ENCODE assay signal across 1 cellular context in the genomic region with DNA sequence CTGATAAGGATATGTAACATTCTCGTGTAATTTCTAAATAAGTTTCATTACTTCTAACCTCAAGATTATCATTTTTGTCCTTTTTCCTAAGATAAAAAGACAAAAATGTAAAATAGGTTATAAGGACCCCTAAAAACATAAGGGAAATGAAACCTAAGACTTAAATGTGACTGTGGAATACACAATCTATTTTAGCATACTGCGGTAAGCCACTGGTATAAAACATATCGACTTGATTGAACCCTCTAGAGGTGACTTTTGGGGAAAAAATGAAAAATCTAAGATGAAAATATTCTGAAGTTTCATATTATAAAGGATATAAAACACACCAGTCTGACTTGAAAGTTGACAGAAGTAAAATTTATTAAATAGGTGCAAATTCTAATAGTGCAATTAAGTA.
TF ChIP-seq lines count a peak whose summit lies in the region.

No MANE protein-coding gene starts in this region.

TF ChIP-seq in HCT116, 20 proteins besides CTCF, POLR2A, EP300 and RAD21 (continued from another document):
- TF ChIP-seq, protein P1, sequence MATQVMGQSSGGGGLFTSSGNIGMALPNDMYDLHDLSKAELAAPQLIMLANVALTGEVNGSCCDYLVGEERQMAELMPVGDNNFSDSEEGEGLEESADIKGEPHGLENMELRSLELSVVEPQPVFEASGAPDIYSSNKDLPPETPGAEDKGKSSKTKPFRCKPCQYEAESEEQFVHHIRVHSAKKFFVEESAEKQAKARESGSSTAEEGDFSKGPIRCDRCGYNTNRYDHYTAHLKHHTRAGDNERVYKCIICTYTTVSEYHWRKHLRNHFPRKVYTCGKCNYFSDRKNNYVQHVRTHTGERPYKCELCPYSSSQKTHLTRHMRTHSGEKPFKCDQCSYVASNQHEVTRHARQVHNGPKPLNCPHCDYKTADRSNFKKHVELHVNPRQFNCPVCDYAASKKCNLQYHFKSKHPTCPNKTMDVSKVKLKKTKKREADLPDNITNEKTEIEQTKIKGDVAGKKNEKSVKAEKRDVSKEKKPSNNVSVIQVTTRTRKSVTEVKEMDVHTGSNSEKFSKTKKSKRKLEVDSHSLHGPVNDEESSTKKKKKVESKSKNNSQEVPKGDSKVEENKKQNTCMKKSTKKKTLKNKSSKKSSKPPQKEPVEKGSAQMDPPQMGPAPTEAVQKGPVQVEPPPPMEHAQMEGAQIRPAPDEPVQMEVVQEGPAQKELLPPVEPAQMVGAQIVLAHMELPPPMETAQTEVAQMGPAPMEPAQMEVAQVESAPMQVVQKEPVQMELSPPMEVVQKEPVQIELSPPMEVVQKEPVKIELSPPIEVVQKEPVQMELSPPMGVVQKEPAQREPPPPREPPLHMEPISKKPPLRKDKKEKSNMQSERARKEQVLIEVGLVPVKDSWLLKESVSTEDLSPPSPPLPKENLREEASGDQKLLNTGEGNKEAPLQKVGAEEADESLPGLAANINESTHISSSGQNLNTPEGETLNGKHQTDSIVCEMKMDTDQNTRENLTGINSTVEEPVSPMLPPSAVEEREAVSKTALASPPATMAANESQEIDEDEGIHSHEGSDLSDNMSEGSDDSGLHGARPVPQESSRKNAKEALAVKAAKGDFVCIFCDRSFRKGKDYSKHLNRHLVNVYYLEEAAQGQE (IDR thresholded peaks at IDR 0.05; ENCODE audit: low read depth), result no peak
- TF ChIP-seq YY1 (IDR thresholded peaks at IDR 0.05; ENCODE audit: extremely low read depth, insufficient replicate concordance, low read depth, low read length), result no peak
- TF ChIP-seq, protein P2, sequence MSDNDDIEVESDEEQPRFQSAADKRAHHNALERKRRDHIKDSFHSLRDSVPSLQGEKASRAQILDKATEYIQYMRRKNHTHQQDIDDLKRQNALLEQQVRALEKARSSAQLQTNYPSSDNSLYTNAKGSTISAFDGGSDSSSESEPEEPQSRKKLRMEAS (IDR thresholded peaks at IDR 0.05), result no peak
- TF ChIP-seq ZNF274 (IDR thresholded peaks at IDR 0.05; ENCODE audit: low read depth, low read length), result no peak
TF ChIP-seq in HCT116: peak in this region for 0.
